In genomic region chr14:79408696-79409095, GRCh38 we compare ENCODE assay signal across 19 cellular contexts.
"Had no signal": no experiment of that assay in that cellular context is flagged by ENCODE, and none has a peak within 500 bp of the region (broad histone marks: within the 10 kb centered on the region; RNA-seq: fewer than 3 reads in every experiment).

No MANE protein-coding gene starts in this region.

- H3K27me3 ChIP-seq: adrenal gland, right lobe of liver, suprapubic skin, transverse colon, vagina had no signal

- H3K36me3 ChIP-seq: adrenal gland, lower lobe of right lung, right lobe of liver, suprapubic skin, transverse colon, vagina had no signal

- H3K27me3 Mint-ChIP-seq: stimulated activated naive CD8-positive, alpha-beta T cell treated with anti-CD3 and anti-CD28 coated beads, Interleukin-15, amount 100 ng/mL, for 72 hours had no signal

- DNase-seq: activated CD4-positive, alpha-beta T cell treated with anti-CD3 and anti-CD28 coated beads, Interleukin-2, amount 50 U/mL, for 1 hour; activated effector memory CD4-positive, alpha-beta T cell treated with anti-CD3 and anti-CD28 coated beads, Interleukin-2, amount 50 U/mL, for 16 hours; activated T-cell treated with anti-CD3 and anti-CD28 coated beads, Interleukin-2, amount 50 U/mL, for 72 hours; adrenal gland; dermis blood vessel endothelial cell; effector memory CD4-positive, alpha-beta T cell; foreskin fibroblast; hippocampal formation; lower lobe of right lung; natural killer cell; right lobe of liver; small intestine; stimulated activated CD4-positive, alpha-beta T cell treated with anti-CD3 and anti-CD28 coated beads, Interleukin-4, amount 100 ng/mL, for 1 hour; stimulated activated naive CD8-positive, alpha-beta T cell treated with anti-CD3 and anti-CD28 coated beads, Interleukin-15, amount 100 ng/mL, for 72 hours; T1000; transverse colon had no signal

- H3K4me3 ChIP-seq: adrenal gland, lower lobe of right lung, right lobe of liver, suprapubic skin, transverse colon, vagina had no signal

- H3K4me1 Mint-ChIP-seq: activated naive CD4-positive, alpha-beta T cell treated with anti-CD3 and anti-CD28 coated beads, Interleukin-2, amount 50 U/mL, for 24 hours; natural killer cell; stimulated activated naive CD8-positive, alpha-beta T cell treated with anti-CD3 and anti-CD28 coated beads, Interleukin-15, amount 100 ng/mL, for 72 hours had no signal

- H3K4me3 Mint-ChIP-seq: activated naive CD4-positive, alpha-beta T cell treated with anti-CD3 and anti-CD28 coated beads, Interleukin-2, amount 50 U/mL, for 24 hours; activated T-cell treated with anti-CD3 and anti-CD28 coated beads, Interleukin-2, amount 50 U/mL, for 72 hours; natural killer cell; stimulated activated naive CD8-positive, alpha-beta T cell treated with anti-CD3 and anti-CD28 coated beads, Interleukin-15, amount 100 ng/mL, for 72 hours had no signal

- H3K9me3 ChIP-seq: adrenal gland, lower lobe of right lung, right lobe of liver, suprapubic skin, transverse colon, vagina had no signal

- H3K27ac Mint-ChIP-seq: activated naive CD4-positive, alpha-beta T cell treated with anti-CD3 and anti-CD28 coated beads, Interleukin-2, amount 50 U/mL, for 24 hours; activated T-cell treated with anti-CD3 and anti-CD28 coated beads, Interleukin-2, amount 50 U/mL, for 72 hours; natural killer cell; stimulated activated naive CD8-positive, alpha-beta T cell treated with anti-CD3 and anti-CD28 coated beads, Interleukin-15, amount 100 ng/mL, for 72 hours had no signal

- H3K9me3 Mint-ChIP-seq: activated naive CD4-positive, alpha-beta T cell treated with anti-CD3 and anti-CD28 coated beads, Interleukin-2, amount 50 U/mL, for 24 hours had no signal

- H3K36me3 Mint-ChIP-seq: activated naive CD4-positive, alpha-beta T cell treated with anti-CD3 and anti-CD28 coated beads, Interleukin-2, amount 50 U/mL, for 24 hours; natural killer cell had no signal

- H3K27ac ChIP-seq: adrenal gland, lower lobe of right lung, right lobe of liver, suprapubic skin, transverse colon, vagina had no signal

- H3K4me1 ChIP-seq: adrenal gland, lower lobe of right lung, suprapubic skin, transverse colon, vagina had no signal
